ENCODE assay signal across 1 cellular context in genomic region chr3:72099331-72100061, GRCh38.
TF ChIP-seq lines count a peak whose summit lies in the region.

No MANE protein-coding gene starts in this region.

TF ChIP-seq in GM23338, 12 proteins besides CTCF, POLR2A, EP300 and RAD21 (continued from another document):
- TF ChIP-seq ZNF462 (CRISPR knock-in tag; IDR thresholded peaks at IDR 0.05) (no peak), ZNF331 (CRISPR knock-in tag; IDR thresholded peaks at IDR 0.05; ENCODE audit: low read depth) (no peak), ETS1 (IDR thresholded peaks at IDR 0.05) (no peak), NANOG (IDR thresholded peaks at IDR 0.05; ENCODE audit: borderline replicate concordance) (no peak), STAT1 (IDR thresholded peaks at IDR 0.05; ENCODE audit: unreplicated experiment) (no peak), CREB1 (CRISPR knock-in tag; IDR thresholded peaks at IDR 0.05; ENCODE audit: low read depth) (no peak), JUNB (IDR thresholded peaks at IDR 0.05; ENCODE audit: unreplicated experiment) (no peak), EZH2 (IDR thresholded peaks at IDR 0.05; ENCODE audit: low read depth, unreplicated experiment) (no peak), POLR2AphosphoS5 (IDR thresholded peaks at IDR 0.05; ENCODE audit: low read depth) (no peak)
